In genomic region chr17:33778505-33779398, GRCh38 we compare ENCODE assay signal across 8 cellular contexts.
DNase-seq lines count a peak whose midpoint lies in the region; ATAC-seq, FAIRE-seq and TF ChIP-seq lines count a peak whose summit lies in the region.

No MANE protein-coding gene starts in this region.

- H3K4me3 ChIP-seq in NT2/D1 (ENCODE audit: insufficient read length, low read depth), result no peak overlapping the region
- H3K4me3 ChIP-seq in astrocyte of the spinal cord (ENCODE audit: low read depth, low read length), result no peak overlapping the region

- H3K9me3 ChIP-seq in NT2/D1 (ENCODE audit: insufficient read depth, low read length), result no peaks in the 10 kb centered on the region

- peak; percentile 97 for TF ChIP-seq CTCF in D721Med (IDR thresholded peaks at IDR 0.05; ENCODE audit: insufficient read depth, missing control alignments)
- peak; percentile 92 for TF ChIP-seq CTCF in astrocyte of the spinal cord (IDR thresholded peaks at IDR 0.05; ENCODE audit: low read depth, low read length)

- no peak for FAIRE-seq in D721Med (lab: Jason Lieb, UNC)

- H3K9ac ChIP-seq in NT2/D1 (ENCODE audit: insufficient read length, low read depth), result no peak overlapping the region

- H3K4me1 ChIP-seq in NT2/D1 (ENCODE audit: insufficient read depth, insufficient read length), result no peaks in the 10 kb centered on the region

- no peak for DNase-seq in D721Med (ENCODE audit: insufficient read length, low spot score)
- peak; percentile 45 for DNase-seq in HCEC 1CT
- DNase-seq in NT2/D1 (ENCODE audit: low read depth, low spot score), result peak; percentile 44
- peak; percentile 62 for DNase-seq in astrocyte of the spinal cord (ENCODE audit: low read depth, low spot score)
- peak; percentile 85 for DNase-seq in iPS-NIHi11 (ENCODE audit: low spot score)
- DNase-seq in stimulated activated CD4-positive, alpha-beta T cell treated with anti-CD3 and anti-CD28 coated beads, Interleukin-12 subunit alpha, Interleukin-12 subunit beta, amount 100 ng/mL, for 4 hours, result peak; percentile 8

- H3K27me3 ChIP-seq in NT2/D1 (ENCODE audit: insufficient read depth, insufficient read length), result no peaks in the 10 kb centered on the region

- ATAC-seq in GM19452 (IDR thresholded peaks at IDR 0.05; ENCODE audit: unreplicated experiment) (no peak), GM21717 (IDR thresholded peaks at IDR 0.05; ENCODE audit: unreplicated experiment) (no peak)

- H3K36me3 ChIP-seq in NT2/D1 (ENCODE audit: insufficient read depth, insufficient read length, low read length), result no peaks in the 10 kb centered on the region

- in situ Hi-C loops in astrocyte of the spinal cord (cut with HindIII; ENCODE audit: low sequenced_read_pairs), result no loop called here
